8 cellular contexts compared by ENCODE assay signal in genomic region chr19:16197188-16197621, GRCh38. TPM values are rescaled to one million over a fixed set of nuclear protein-coding genes. Genes with fewer than 3 reads are reported as not detected.
DNase-seq lines count a peak whose midpoint lies in the region; ATAC-seq and TF ChIP-seq lines count a peak whose summit lies in the region.

No MANE protein-coding gene starts in this region.

- H3K27ac Mint-ChIP-seq in chondrocyte (ENCODE audit: unreplicated experiment) = peak overlapping the region; percentile 90

- ATAC-seq in HG03432 (IDR thresholded peaks at IDR 0.05; ENCODE audit: unreplicated experiment) = no peak

- H3K9me3 Mint-ChIP-seq in chondrocyte (ENCODE audit: low read depth) = no peaks in the 10 kb centered on the region

- peaks cover 5% of the 10 kb centered on the region for H3K36me3 Mint-ChIP-seq in chondrocyte (ENCODE audit: low read depth)

- H3K4me3 Mint-ChIP-seq in chondrocyte (ENCODE audit: unreplicated experiment) = peak overlapping the region; percentile 85

- DNase-seq in GM04503 (ENCODE audit: low read depth) (peak; percentile 95), M059J (ENCODE audit: low read depth) (peak; percentile 94), chondrocyte (ENCODE audit: low spot score) (no peak), myocyte (ENCODE audit: low read depth) (peak; percentile 40), GM20000 (ENCODE audit: low spot score) (no peak), NCI-H187 (lab: John Stamatoyannopoulos, UW) (no peak)
- no peak for DNase-seq in activated CD8-positive, alpha-beta memory T cell treated with anti-CD3 and anti-CD28 coated beads, Interleukin-2, amount 50 U/mL, for 4 hours

- H3K4me1 Mint-ChIP-seq in chondrocyte (ENCODE audit: low read depth) = peaks cover 23% of the 10 kb centered on the region

- H3K27me3 Mint-ChIP-seq in chondrocyte (ENCODE audit: low read depth) = no peaks in the 10 kb centered on the region

- no peak for TF ChIP-seq CTCF in chondrocyte (IDR thresholded peaks at IDR 0.05)
- TF ChIP-seq CTCF in GM20000 (IDR thresholded peaks at IDR 0.05; ENCODE audit: extremely low read depth, missing control alignments) = no peak

RNA-seq across cellular contexts. Expression of gene AP1M1, which starts 0.5 kb away (rescaled TPM):
- 113 and 140 TPM in 2 replicates for total RNA-seq in M059J (2014; rRNA removed; shearing (Covaris generic))
- total RNA-seq in chondrocyte = 78.3 to 91.2 TPM (median 81.8 TPM) in 3 replicates
- total RNA-seq in myocyte = 82.6 and 89.3 TPM in 2 replicates
- polyA plus RNA-seq in myocyte (2012) = 81.2 TPM

RNA-seq across cellular contexts. Expression of gene FAM32A, which starts 12.0 kb away (rescaled TPM):
- total RNA-seq in M059J (2014; rRNA removed; shearing (Covaris generic)) = 164 and 178 TPM in 2 replicates
- total RNA-seq in chondrocyte (64.9 to 72.4 TPM (median 68.6 TPM) in 3 replicates), myocyte (98.4 and 108 TPM in 2 replicates)
- 89.7 TPM for polyA plus RNA-seq in myocyte (2012)

RNA-seq across cellular contexts. Expression of gene CIB3, which starts 23.9 kb away (rescaled TPM):
- total RNA-seq in M059J (2014; rRNA removed; shearing (Covaris generic)) = not detected in 2 replicates
- not detected in 3 replicates for total RNA-seq in chondrocyte
- not detected in 2 replicates for total RNA-seq in myocyte
- polyA plus RNA-seq in myocyte (2012) = not detected

RNA-seq across cellular contexts. Expression of gene HSH2D, which starts 53.7 kb away (rescaled TPM):
- 11.1 and 12.6 TPM in 2 replicates for total RNA-seq in M059J (2014; rRNA removed; shearing (Covaris generic))
- total RNA-seq in chondrocyte (not detected in 3 replicates), myocyte (not detected in 2 replicates)
- not detected for polyA plus RNA-seq in myocyte (2012)

Comparison
In these comparisons a context has a peak if more than half of its experiments do, and no peak if none do; other contexts are left out.
1. DNase-seq: peak in GM04503 (single experiment), M059J (single experiment) and myocyte (single experiment); none in chondrocyte (single experiment), GM20000 (single experiment), activated CD8-positive, alpha-beta memory T cell treated with anti-CD3 and anti-CD28 coated beads, Interleukin-2, amount 50 U/mL, for 4 hours (single experiment) and NCI-H187 (0 of 2).